13 cellular contexts compared by ENCODE assay signal in the genomic region with DNA sequence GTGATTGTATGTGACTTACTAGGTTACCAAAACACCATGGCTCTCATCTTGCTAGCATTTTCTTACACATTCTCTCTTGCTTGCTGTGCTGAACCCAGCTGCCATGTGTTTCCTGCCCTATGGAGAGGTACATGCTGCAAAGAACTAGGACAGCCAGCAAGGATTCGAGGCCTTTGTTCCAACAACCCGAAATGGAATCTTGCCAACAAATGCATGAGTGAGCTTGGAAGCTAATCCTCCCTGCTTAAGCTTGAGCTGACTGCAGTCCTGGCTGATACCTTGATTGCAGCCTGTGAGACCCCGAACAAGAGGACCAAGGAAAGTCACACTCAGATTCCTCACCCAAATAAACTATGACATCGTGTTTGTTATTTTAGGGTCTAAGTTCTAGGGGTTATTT.
DNase-seq lines count a peak whose midpoint lies in the region; ATAC-seq and TF ChIP-seq lines count a peak whose summit lies in the region.
"Had no signal": no experiment of that assay in that cellular context is flagged by ENCODE, and none has a peak within 500 bp of the region (broad histone marks: within the 10 kb centered on the region; RNA-seq: fewer than 3 reads in every experiment).

No MANE protein-coding gene starts in this region.

- H3K36me3 ChIP-seq in neuronal stem cell (replicated peaks in 1 of 2; ENCODE audit: control insufficient read depth in 2 of 2, insufficient read depth in 2 of 2, low read length in 2 of 2), result no peaks in the 10 kb centered on the region
- H3K36me3 ChIP-seq: upper lobe of left lung had no signal

- H2AFZ ChIP-seq in neuronal stem cell (ENCODE audit: low read length) (peak overlapping the region; percentile 80), H9 (ENCODE audit: low read length) (no peak overlapping the region)

- H4K5ac ChIP-seq in H9 (ENCODE audit: insufficient read length, low read depth, low read length), result no peak overlapping the region

- H3K36me3 Mint-ChIP-seq in H9 (ENCODE audit: insufficient read depth in 1 of 3, low read depth in 3 of 3), result no peaks in the 10 kb centered on the region
- H3K36me3 Mint-ChIP-seq: naive thymus-derived CD4-positive, alpha-beta T cell had no signal

- no peaks in the 10 kb centered on the region for H3K79me1 ChIP-seq in neuronal stem cell (ENCODE audit: low read depth, low read length)
- H3K79me1 ChIP-seq in H9 (ENCODE audit: insufficient read depth, low read depth, low read length, poor library complexity, severe bottlenecking), result no peaks in the 10 kb centered on the region

- H3T11ph ChIP-seq in H9 (ENCODE audit: low read length), result no peak overlapping the region

- H3K9me3 Mint-ChIP-seq in H9, result no peaks in the 10 kb centered on the region

- H2AK5ac ChIP-seq in neuronal stem cell (ENCODE audit: low read depth, low read length) (no peak overlapping the region), H9 (ENCODE audit: insufficient read length, low read length) (no peak overlapping the region)

- no peak overlapping the region for H3K4me2 ChIP-seq in neuronal stem cell (ENCODE audit: insufficient read depth, low read length, poor library complexity, severe bottlenecking)
- H3K4me2 ChIP-seq in H9 (ENCODE audit: insufficient read depth, insufficient read length, low read length), result no peak overlapping the region

- H3K4me1 ChIP-seq in neuronal stem cell (ENCODE audit: control insufficient read depth in 2 of 2, insufficient read depth in 1 of 2, low read depth in 1 of 2, low read length in 2 of 2) (peaks cover 0 to 3% of the 10 kb centered on the region in 2 donors), H9 (ENCODE audit: insufficient read depth, low read length) (no peaks in the 10 kb centered on the region)
- H3K4me1 ChIP-seq: upper lobe of left lung had no signal

- no peaks in the 10 kb centered on the region for H3K79me2 ChIP-seq in H9 (ENCODE audit: insufficient read depth, low read length)

- H3K23me2 ChIP-seq in H9 (ENCODE audit: insufficient read length, low read depth, low read length, poor library complexity, severe bottlenecking), result no peaks in the 10 kb centered on the region

- no peak overlapping the region for H3K23ac ChIP-seq in neuronal stem cell (ENCODE audit: low read depth, low read length, poor library complexity)
- no peak overlapping the region for H3K23ac ChIP-seq in H9 (ENCODE audit: insufficient read length, low read depth, low read length)

- no peak overlapping the region for H4K8ac ChIP-seq in neuronal stem cell (ENCODE audit: low read depth, low read length)
- H4K8ac ChIP-seq in H9 (replicated peaks; ENCODE audit: insufficient read length, low read depth, low read length), result no peak overlapping the region

- H2BK12ac ChIP-seq in neuronal stem cell (ENCODE audit: low read length) (no peak overlapping the region), H9 (ENCODE audit: insufficient read length, low read depth, low read length) (no peak overlapping the region)

- WGBS in neuronal stem cell (ENCODE audit: extremely low coverage in 2 of 2, insufficient read length in 2 of 2, insufficient replicate concordance in 1 of 2), 2 donors, result no CpG with 5 or more reads among the region's 4 CpGs
- WGBS in H9 (ENCODE audit: extremely low coverage, insufficient read length, low lambda C conversion rate), result no CpG with 5 or more reads among the region's 4 CpGs

- no peaks in the 10 kb centered on the region for H3K9me3 ChIP-seq in neuronal stem cell (replicated peaks in 1 of 2; ENCODE audit: control insufficient read depth in 2 of 2, insufficient read depth in 1 of 2, low read depth in 1 of 2, low read length in 2 of 2)
- no peaks in the 10 kb centered on the region for H3K9me3 ChIP-seq in H9 (ENCODE audit: control insufficient read depth, low read depth, low read length)
- H3K9me3 ChIP-seq: upper lobe of left lung had no signal

- no peak overlapping the region for H2BK20ac ChIP-seq in H9 (ENCODE audit: low read depth, low read length, poor library complexity, severe bottlenecking)

- no peak overlapping the region for H3K4ac ChIP-seq in neuronal stem cell (ENCODE audit: low read length)
- H3K4ac ChIP-seq in H9 (ENCODE audit: low read depth, low read length), result no peak overlapping the region

- H2BK120ac ChIP-seq in neuronal stem cell (ENCODE audit: low read depth, low read length) (no peak overlapping the region), H9 (ENCODE audit: low read depth, low read length, poor library complexity, severe bottlenecking) (no peak overlapping the region)

- H4K91ac ChIP-seq in neuronal stem cell (ENCODE audit: low read depth, low read length, poor library complexity) (no peak overlapping the region), H9 (ENCODE audit: insufficient read length, low read depth, low read length) (no peak overlapping the region)

- no peak overlapping the region for H3K56ac ChIP-seq in H9 (ENCODE audit: insufficient read length, low read depth, low read length)

- no peak overlapping the region for H3K4me3 ChIP-seq in neuronal stem cell (ENCODE audit: low read length in 2 of 2)
- H3K4me3 ChIP-seq: skin epidermis, upper lobe of left lung had no signal

- H3K27me3 ChIP-seq in neuronal stem cell (ENCODE audit: control insufficient read depth in 3 of 3, insufficient read depth in 3 of 3, low read depth in 1 of 3, low read length in 3 of 3), result no peaks in the 10 kb centered on the region
- no peaks in the 10 kb centered on the region for H3K27me3 ChIP-seq in H9 (ENCODE audit: insufficient read depth, low read length)
- H3K27me3 ChIP-seq: upper lobe of left lung had no signal

- H2BK15ac ChIP-seq in neuronal stem cell (ENCODE audit: low read length) (no peak overlapping the region), H9 (ENCODE audit: low read depth, low read length) (no peak overlapping the region)

- DNase-seq in NCI-H146 (lab: John Stamatoyannopoulos, UW), result peak; percentile 61
- no peak for DNase-seq in NCI-H146 treated with DMSO at 0.1 percent for 48 hours (lab: John Stamatoyannopoulos, UW; ENCODE audit: unreplicated experiment)
- peak; percentile 85 for DNase-seq in NCI-H345 treated with DMSO at 0.1 percent for 48 hours (lab: John Stamatoyannopoulos, UW; ENCODE audit: unreplicated experiment)
- DNase-seq in cerebellar nuclear complex (lab: John Stamatoyannopoulos, UW), result peak; percentile 65 to 73
- DNase-seq in neuronal stem cell (ENCODE audit: low spot score), result peak; percentile 64
- DNase-seq in H9, result no peak
- DNase-seq in stimulated activated naive CD4-positive, alpha-beta T cell (lab: John Stamatoyannopoulos, UW), result no peak
- DNase-seq: 8988T; islet precursor cell; naive thymus-derived CD4-positive, alpha-beta T cell; upper lobe of left lung had no signal

- no peak for TF ChIP-seq CTCF in H9 (conservative IDR thresholded peaks at IDR 0.05)

- no peak for ATAC-seq in HG03460 (IDR thresholded peaks at IDR 0.05; ENCODE audit: unreplicated experiment)
- ATAC-seq: naive thymus-derived CD4-positive, alpha-beta T cell had no signal

- H2BK5ac ChIP-seq in neuronal stem cell (ENCODE audit: low read length), result no peak overlapping the region
- no peak overlapping the region for H2BK5ac ChIP-seq in H9 (ENCODE audit: insufficient read length, low read length)

- peak overlapping the region; percentile 43 for H3K27ac ChIP-seq in neuronal stem cell (replicated peaks; ENCODE audit: low read length)
- no peak overlapping the region for H3K27ac ChIP-seq in H9 (ENCODE audit: insufficient read length, low read depth, low read length)
- H3K27ac ChIP-seq: skin epidermis, upper lobe of left lung had no signal

- 0 out of 7 replicates have a peak overlapping the region, but pooled peaks of 1 of the 3 experiments have one; percentile 61 for H3K27ac Mint-ChIP-seq in H9
- H3K27ac Mint-ChIP-seq: naive thymus-derived CD4-positive, alpha-beta T cell had no signal

- no peaks in the 10 kb centered on the region for H4K20me1 ChIP-seq in H9 (ENCODE audit: control insufficient read depth, insufficient read depth, insufficient read length)

- H3K27me3 Mint-ChIP-seq in H9 (ENCODE audit: low read depth), result 0 out of 2 replicates have a peak, but pooled peaks cover 2% of the 10 kb centered on the region
- H3K27me3 Mint-ChIP-seq: naive thymus-derived CD4-positive, alpha-beta T cell had no signal

- no peak overlapping the region for H3K9ac ChIP-seq in neuronal stem cell (ENCODE audit: low read depth, low read length, poor library complexity)
- no peak overlapping the region for H3K9ac ChIP-seq in H9 (ENCODE audit: extremely low read depth, insufficient read length, low read length)

- no peak overlapping the region for H3K4me3 Mint-ChIP-seq in H9
- H3K4me3 Mint-ChIP-seq: naive thymus-derived CD4-positive, alpha-beta T cell had no signal

- H3K4me1 Mint-ChIP-seq in H9, result peaks cover 3% of the 10 kb centered on the region in 2 experiments; a peak in 2 of 4 replicates
- H3K4me1 Mint-ChIP-seq: naive thymus-derived CD4-positive, alpha-beta T cell had no signal

- H3K18ac ChIP-seq in neuronal stem cell (ENCODE audit: low read length), result no peak overlapping the region
- no peak overlapping the region for H3K18ac ChIP-seq in H9 (ENCODE audit: insufficient read length, low read depth, low read length)

- H3K14ac ChIP-seq in neuronal stem cell (ENCODE audit: low read length), result no peak overlapping the region
- H3K14ac ChIP-seq in H9 (ENCODE audit: insufficient read depth, low read length), result no peak overlapping the region

Comparison
In these comparisons a context has a peak if more than half of its experiments do, and no peak if none do; other contexts are left out.
1. DNase-seq: peak in NCI-H146 (single experiment), NCI-H345 treated with DMSO at 0.1 percent for 48 hours (single experiment), cerebellar nuclear complex (2 of 2) and neuronal stem cell (single experiment); none in NCI-H146 treated with DMSO at 0.1 percent for 48 hours (single experiment), H9 (single experiment) and stimulated activated naive CD4-positive, alpha-beta T cell (0 of 6).